8 cellular contexts compared by ENCODE assay signal in genomic region chr12:56221757-56222530, GRCh38. TPM values are rescaled to one million over a fixed set of nuclear protein-coding genes. Genes with fewer than 3 reads are reported as not detected.
DNase-seq lines count a peak whose midpoint lies in the region; ATAC-seq, FAIRE-seq and TF ChIP-seq lines count a peak whose summit lies in the region.

Gene RNF41 (minus strand): TSS chr12:56221922. CDS start chr12:56214047, 7,875 bp downstream.

- H4K20me1 ChIP-seq in keratinocyte (ENCODE audit: control insufficient read depth, extremely low read depth, insufficient read depth, low read length), result no peaks in the 10 kb centered on the region

- H3K36me3 ChIP-seq in keratinocyte (ENCODE audit: control insufficient read depth in 2 of 2, extremely low read depth in 1 of 2, insufficient read depth in 2 of 2, low read length in 2 of 2), result peaks cover 2 to 4% of the 10 kb centered on the region in 2 experiments

- FAIRE-seq in keratinocyte (lab: Jason Lieb, UNC), result peak; percentile 77

- H2AFZ ChIP-seq in keratinocyte (ENCODE audit: control insufficient read depth, low read length), result peak within 1 kb of the TSS; percentile 94

- peak; percentile 25 for TF ChIP-seq CTCF in AG10803 (conservative IDR thresholded peaks at IDR 0.05; ENCODE audit: low read length)
- no peak for TF ChIP-seq CTCF in keratinocyte (optimal IDR thresholded peaks at IDR 0.05 in 1 of 3, IDR thresholded peaks at IDR 0.05 in 1 of 3, conservative IDR thresholded peaks at IDR 0.05 in 1 of 3; ENCODE audit: extremely low read depth in 1 of 3, insufficient read depth in 2 of 3, low read length in 3 of 3)

- H3K4me1 ChIP-seq in keratinocyte (ENCODE audit: control insufficient read depth, extremely low read depth, insufficient read depth, low read length), result peaks cover 24% of the 10 kb centered on the region

- dilution Hi-C loops in keratinocyte (cut with MboI; ENCODE audit: extremely low pct_ligation_motif_present, low sequenced_read_pairs), result no loop called here

- H3K4me3 ChIP-seq in AG10803 (ENCODE audit: low read length), result peak within 1 kb of the TSS; percentile 97
- peak within 1 kb of the TSS; percentile 89 to 98 (median 94) for H3K4me3 ChIP-seq in keratinocyte (ENCODE audit: control insufficient read depth in 2 of 3, extremely low read depth in 1 of 3, insufficient read depth in 2 of 3, low read depth in 1 of 3, low read length in 3 of 3)

- H3K9me1 ChIP-seq in keratinocyte (ENCODE audit: control insufficient read depth, extremely low read depth, insufficient read depth, low read length), result no peaks in the 10 kb centered on the region

- peak within 1 kb of the TSS; percentile 98 for H3K4me2 ChIP-seq in keratinocyte (ENCODE audit: control insufficient read depth, extremely low read depth, insufficient read depth, low read depth, low read length)

- peaks cover 32% of the 10 kb centered on the region for H3K79me2 ChIP-seq in keratinocyte (ENCODE audit: control insufficient read depth, insufficient read depth, low read length)

- no peaks in the 10 kb centered on the region for H3K27me3 ChIP-seq in keratinocyte (ENCODE audit: control insufficient read depth, extremely low read depth, insufficient read depth, low read length)

- H3K9me3 ChIP-seq in keratinocyte (ENCODE audit: control insufficient read depth, low read depth, low read length), result no peaks in the 10 kb centered on the region

- peak within 1 kb of the TSS; percentile 92 for H3K9ac ChIP-seq in keratinocyte (ENCODE audit: control insufficient read depth, extremely low read depth, insufficient read depth, low read length)

- H3K27ac ChIP-seq in keratinocyte (ENCODE audit: control insufficient read depth, insufficient read depth, low read length), result peak within 1 kb of the TSS; percentile 84

- ATAC-seq in GM19043 (IDR thresholded peaks at IDR 0.05; ENCODE audit: low read depth, unreplicated experiment), result peak; percentile 76
- ATAC-seq in HG03378 (IDR thresholded peaks at IDR 0.05; ENCODE audit: unreplicated experiment), result peak; percentile 74

- DNase-seq in AG10803 (ENCODE audit: low read depth) (peak; percentile 98), NCI-H460 (ENCODE audit: extremely low read depth, low read depth) (peak; percentile 94), cerebellar nuclear complex (lab: John Stamatoyannopoulos, UW) (peak; percentile 93 to 97), keratinocyte (ENCODE audit: low read depth, low spot score) (peak; percentile 85)
- DNase-seq in activated CD4-positive, CD25-positive, alpha-beta regulatory T cell treated with anti-CD3 and anti-CD28 coated beads, Interleukin-2, amount 50 U/mL, for 72 hours, result peak; percentile 91
- DNase-seq in stimulated activated CD4-positive, alpha-beta T cell treated with anti-CD3 and anti-CD28 coated beads, Interleukin-15, amount 100 ng/mL, for 1 hour (ENCODE audit: low read depth in 1 of 2, low spot score in 1 of 2), result peak; percentile 84 to 85

RNA-seq across cellular contexts. Expression of gene RNF41, which starts in this region (rescaled TPM):
- total RNA-seq in NCI-H460 (2014; rRNA removed; shearing (Covaris generic)), result 92.7 and 102 TPM in 2 replicates
- polyA plus RNA-seq in NCI-H460 (2014; cell fraction: nucleus; rRNA removed), result 47.5 and 65.5 TPM in 2 replicates
- 42.2 to 62.0 TPM (median 49.7 TPM) in 3 replicates for polyA plus RNA-seq in keratinocyte
- polyA plus RNA-seq in keratinocyte (2011; ENCODE audit: low read depth), result 22.0 TPM
- polyA plus RNA-seq in keratinocyte (2011; cell fraction: cytosol; rRNA removed), result 50.7 and 53.4 TPM in 2 replicates
- 35.0 and 36.5 TPM in 2 replicates for polyA plus RNA-seq in keratinocyte (2011; cell fraction: nucleus; rRNA removed)
- 25.0 and 27.8 TPM in 2 replicates for polyA plus RNA-seq in keratinocyte (2012; ENCODE audit: low replicate concordance)
- 139 to 212 TPM (median 144 TPM) in 3 replicates for polyA minus RNA-seq in keratinocyte
- polyA minus RNA-seq in keratinocyte (2011; cell fraction: cytosol; rRNA and poly(A)+ RNA removed), result 62.9 TPM
- 35.7 and 43.4 TPM in 2 replicates for polyA minus RNA-seq in keratinocyte (2011; cell fraction: nucleus; rRNA and poly(A)+ RNA removed)

Comparison
In these comparisons a context has a peak if more than half of its experiments do, and no peak if none do; other contexts are left out.
1. Peak in every context shown above with its lines: DNase-seq, ATAC-seq, H3K4me3 ChIP-seq and H3K27ac ChIP-seq.